8 cellular contexts compared by ENCODE assay signal in the genomic region with DNA sequence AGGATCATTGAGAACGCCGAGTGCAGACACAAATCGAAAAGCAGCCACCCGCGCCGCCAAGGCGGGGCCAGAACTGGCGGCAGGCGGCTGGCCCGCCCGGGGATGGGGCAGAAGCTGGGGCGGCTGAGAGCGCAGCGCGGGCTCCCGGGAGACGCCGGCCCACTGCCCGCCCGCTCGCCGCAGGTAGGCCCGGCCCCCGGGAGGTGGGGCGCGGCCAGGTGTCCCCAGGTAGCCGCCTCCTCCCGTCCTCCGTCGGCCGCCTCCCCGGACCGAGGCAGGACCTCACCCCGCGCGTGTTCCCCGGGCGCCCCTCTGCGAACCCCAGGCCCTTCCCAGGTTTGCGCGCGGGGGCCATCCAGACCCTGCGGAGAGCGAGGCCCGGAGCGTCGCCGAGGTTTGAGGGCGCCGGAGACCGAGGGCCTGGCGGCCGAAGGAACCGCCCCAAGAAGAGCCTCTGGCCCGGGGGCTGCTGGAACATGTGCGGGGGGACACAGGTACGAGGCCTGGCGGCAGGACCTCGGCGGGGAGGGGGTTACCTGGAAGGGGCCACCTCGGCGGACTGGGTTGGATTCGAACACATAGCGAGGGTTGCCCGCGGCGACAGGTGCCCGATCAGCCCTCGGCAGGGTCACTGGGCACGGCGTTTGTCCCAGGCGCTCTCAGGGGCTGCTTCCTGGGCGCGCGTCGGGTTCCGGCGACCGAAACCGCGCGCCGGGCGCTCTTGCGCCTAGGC. TPM values are rescaled to one million over a fixed set of nuclear protein-coding genes. Genes with fewer than 3 reads are reported as not detected.
A peak's percentile ranks its signal among the peaks of the same experiment; 100 is the strongest.
DNase-seq lines count a peak whose midpoint lies in the region; ATAC-seq and TF ChIP-seq lines count a peak whose summit lies in the region.

A gene (plus strand): TSS at position 248 of the 733 bp plus-strand sequence. CDS start 603 bp downstream, outside the sequence.

- H3K4me1 ChIP-seq in ES-I3 (ENCODE audit: insufficient read depth, low read length) = no peaks in the 10 kb centered on the region
- H3K4me1 ChIP-seq in SJSA1 (replicated peaks) = peaks cover 8% of the 10 kb centered on the region

- peak within 1 kb of the TSS; percentile 57 for H3K9ac ChIP-seq in ES-I3 (ENCODE audit: low read depth, low read length)

- ATAC-seq in GM21367 (IDR thresholded peaks at IDR 0.05; ENCODE audit: unreplicated experiment) (peak; percentile 67), left colon (peak; percentile 98)

- DNase-seq in HPDE6-E6E7 (ENCODE audit: extremely low spot score) (peak; percentile 75), SJSA1 (ENCODE audit: low read depth in 1 of 2, low spot score in 2 of 2) (peak in 1 of 2 experiments; percentile 7), cardiac fibroblast (ENCODE audit: low read depth in 2 of 2) (peak; percentile 37 to 41), left colon (peak; percentile 79 to 86), NCI-H446 treated with DMSO at 0.1 percent for 48 hours (lab: John Stamatoyannopoulos, UW) (no peak)
- peak; percentile 45 to 67 for DNase-seq in stimulated activated CD4-positive, alpha-beta T cell treated with anti-CD3 and anti-CD28 coated beads, Interleukin-2, amount 100 ng/mL, for 24 hours

- peaks cover 39% of the 10 kb centered on the region for H3K27me3 ChIP-seq in SJSA1 (replicated peaks)

- H3K36me3 ChIP-seq in ES-I3 (ENCODE audit: insufficient read depth, low read length) = no peaks in the 10 kb centered on the region
- no peaks in the 10 kb centered on the region for H3K36me3 ChIP-seq in SJSA1

- intact Hi-C loops in left colon (cut with DNase I, micrococcal nuclease) = no loop called here

- TF ChIP-seq CTCF in cardiac fibroblast (IDR thresholded peaks at IDR 0.05; ENCODE audit: low read depth, low read length) = no peak

- H3K27ac ChIP-seq in SJSA1 = no peak within 1 kb of the TSS

- H3K9me3 ChIP-seq in ES-I3 (ENCODE audit: control insufficient read depth, insufficient read depth, low read length) (no peaks in the 10 kb centered on the region), SJSA1 (replicated peaks) (no peaks in the 10 kb centered on the region)

- H3K4me3 ChIP-seq in SJSA1 (peak within 1 kb of the TSS; percentile 41), cardiac fibroblast (replicated peaks in 1 of 2; ENCODE audit: low read depth in 2 of 2, low read length in 2 of 2) (peak within 1 kb of the TSS; percentile 52 to 57)

RNA-seq across cellular contexts. Expression of the gene that starts here (rescaled TPM):
- 0.16 TPM in 1 of 2 replicates, not detected in the other for total RNA-seq in SJSA1 (2014; rRNA removed; shearing (Covaris generic))
- total RNA-seq in left colon = 10 to 100 TPM; 15.8 to 19.0 TPM

Comparison
In these comparisons a context has a peak if more than half of its experiments do, and no peak if none do; other contexts are left out.
1. RNA of the gene that starts here (total RNA-seq): 15.8 to 19.0 TPM in left colon; 0.16 TPM in SJSA1; every median in the first group is over 10 times any median in the second.